Comparison of ENCODE assay signal across 1 cellular context in the genomic region with DNA sequence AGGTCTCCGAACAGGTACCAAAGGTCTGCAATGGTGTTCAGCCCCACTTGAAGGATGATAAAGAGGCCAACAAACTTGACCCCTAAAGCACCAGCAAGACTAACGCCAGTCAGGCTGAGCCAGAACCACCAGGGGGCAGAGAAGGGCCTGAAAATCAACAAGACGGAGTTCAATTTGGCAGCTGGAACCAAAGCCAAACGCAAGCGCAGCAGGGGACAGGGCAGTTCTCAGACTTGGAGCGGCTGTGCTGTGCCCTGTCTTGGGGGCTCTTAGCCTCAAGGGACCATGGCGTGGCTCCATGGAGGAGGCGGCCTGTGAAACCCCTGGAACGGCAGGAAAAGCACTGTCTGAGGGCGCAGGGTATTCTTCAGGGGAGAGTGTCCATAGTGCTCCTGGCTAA.
TF ChIP-seq lines count a peak whose summit lies in the region.

No MANE protein-coding gene starts in this region.

TF ChIP-seq in GM23338, 12 proteins besides CTCF, POLR2A, EP300 and RAD21 (continued from another document):
- TF ChIP-seq, protein P1, sequence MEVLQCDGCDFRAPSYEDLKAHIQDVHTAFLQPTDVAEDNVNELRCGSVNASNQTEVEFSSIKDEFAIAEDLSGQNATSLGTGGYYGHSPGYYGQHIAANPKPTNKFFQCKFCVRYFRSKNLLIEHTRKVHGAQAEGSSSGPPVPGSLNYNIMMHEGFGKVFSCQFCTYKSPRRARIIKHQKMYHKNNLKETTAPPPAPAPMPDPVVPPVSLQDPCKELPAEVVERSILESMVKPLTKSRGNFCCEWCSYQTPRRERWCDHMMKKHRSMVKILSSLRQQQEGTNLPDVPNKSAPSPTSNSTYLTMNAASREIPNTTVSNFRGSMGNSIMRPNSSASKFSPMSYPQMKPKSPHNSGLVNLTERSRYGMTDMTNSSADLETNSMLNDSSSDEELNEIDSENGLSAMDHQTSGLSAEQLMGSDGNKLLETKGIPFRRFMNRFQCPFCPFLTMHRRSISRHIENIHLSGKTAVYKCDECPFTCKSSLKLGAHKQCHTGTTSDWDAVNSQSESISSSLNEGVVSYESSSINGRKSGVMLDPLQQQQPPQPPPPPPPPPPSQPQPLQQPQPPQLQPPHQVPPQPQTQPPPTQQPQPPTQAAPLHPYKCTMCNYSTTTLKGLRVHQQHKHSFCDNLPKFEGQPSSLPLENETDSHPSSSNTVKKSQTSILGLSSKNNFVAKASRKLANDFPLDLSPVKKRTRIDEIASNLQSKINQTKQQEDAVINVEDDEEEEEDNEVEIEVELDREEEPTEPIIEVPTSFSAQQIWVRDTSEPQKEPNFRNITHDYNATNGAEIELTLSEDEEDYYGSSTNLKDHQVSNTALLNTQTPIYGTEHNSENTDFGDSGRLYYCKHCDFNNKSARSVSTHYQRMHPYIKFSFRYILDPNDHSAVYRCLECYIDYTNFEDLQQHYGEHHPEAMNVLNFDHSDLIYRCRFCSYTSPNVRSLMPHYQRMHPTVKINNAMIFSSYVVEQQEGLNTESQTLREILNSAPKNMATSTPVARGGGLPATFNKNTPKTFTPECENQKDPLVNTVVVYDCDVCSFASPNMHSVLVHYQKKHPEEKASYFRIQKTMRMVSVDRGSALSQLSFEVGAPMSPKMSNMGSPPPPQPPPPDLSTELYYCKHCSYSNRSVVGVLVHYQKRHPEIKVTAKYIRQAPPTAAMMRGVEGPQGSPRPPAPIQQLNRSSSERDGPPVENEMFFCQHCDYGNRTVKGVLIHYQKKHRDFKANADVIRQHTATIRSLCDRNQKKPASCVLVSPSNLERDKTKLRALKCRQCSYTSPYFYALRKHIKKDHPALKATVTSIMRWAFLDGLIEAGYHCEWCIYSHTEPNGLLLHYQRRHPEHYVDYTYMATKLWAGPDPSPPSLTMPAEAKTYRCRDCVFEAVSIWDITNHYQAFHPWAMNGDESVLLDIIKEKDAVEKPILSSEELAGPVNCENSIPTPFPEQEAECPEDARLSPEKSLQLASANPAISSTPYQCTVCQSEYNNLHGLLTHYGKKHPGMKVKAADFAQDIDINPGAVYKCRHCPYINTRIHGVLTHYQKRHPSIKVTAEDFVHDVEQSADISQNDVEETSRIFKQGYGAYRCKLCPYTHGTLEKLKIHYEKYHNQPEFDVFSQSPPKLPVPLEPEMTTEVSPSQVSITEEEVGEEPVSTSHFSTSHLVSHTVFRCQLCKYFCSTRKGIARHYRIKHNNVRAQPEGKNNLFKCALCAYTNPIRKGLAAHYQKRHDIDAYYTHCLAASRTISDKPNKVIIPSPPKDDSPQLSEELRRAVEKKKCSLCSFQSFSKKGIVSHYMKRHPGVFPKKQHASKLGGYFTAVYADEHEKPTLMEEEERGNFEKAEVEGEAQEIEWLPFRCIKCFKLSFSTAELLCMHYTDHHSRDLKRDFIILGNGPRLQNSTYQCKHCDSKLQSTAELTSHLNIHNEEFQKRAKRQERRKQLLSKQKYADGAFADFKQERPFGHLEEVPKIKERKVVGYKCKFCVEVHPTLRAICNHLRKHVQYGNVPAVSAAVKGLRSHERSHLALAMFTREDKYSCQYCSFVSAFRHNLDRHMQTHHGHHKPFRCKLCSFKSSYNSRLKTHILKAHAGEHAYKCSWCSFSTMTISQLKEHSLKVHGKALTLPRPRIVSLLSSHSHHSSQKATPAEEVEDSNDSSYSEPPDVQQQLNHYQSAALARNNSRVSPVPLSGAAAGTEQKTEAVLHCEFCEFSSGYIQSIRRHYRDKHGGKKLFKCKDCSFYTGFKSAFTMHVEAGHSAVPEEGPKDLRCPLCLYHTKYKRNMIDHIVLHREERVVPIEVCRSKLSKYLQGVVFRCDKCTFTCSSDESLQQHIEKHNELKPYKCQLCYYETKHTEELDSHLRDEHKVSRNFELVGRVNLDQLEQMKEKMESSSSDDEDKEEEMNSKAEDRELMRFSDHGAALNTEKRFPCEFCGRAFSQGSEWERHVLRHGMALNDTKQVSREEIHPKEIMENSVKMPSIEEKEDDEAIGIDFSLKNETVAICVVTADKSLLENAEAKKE (CRISPR knock-in tag; IDR thresholded peaks at IDR 0.05) = no peak
- TF ChIP-seq ZNF114 (CRISPR knock-in tag; IDR thresholded peaks at IDR 0.05) (no peak), STAT1 (IDR thresholded peaks at IDR 0.05; ENCODE audit: unreplicated experiment) (no peak)
- TF ChIP-seq, protein P2, sequence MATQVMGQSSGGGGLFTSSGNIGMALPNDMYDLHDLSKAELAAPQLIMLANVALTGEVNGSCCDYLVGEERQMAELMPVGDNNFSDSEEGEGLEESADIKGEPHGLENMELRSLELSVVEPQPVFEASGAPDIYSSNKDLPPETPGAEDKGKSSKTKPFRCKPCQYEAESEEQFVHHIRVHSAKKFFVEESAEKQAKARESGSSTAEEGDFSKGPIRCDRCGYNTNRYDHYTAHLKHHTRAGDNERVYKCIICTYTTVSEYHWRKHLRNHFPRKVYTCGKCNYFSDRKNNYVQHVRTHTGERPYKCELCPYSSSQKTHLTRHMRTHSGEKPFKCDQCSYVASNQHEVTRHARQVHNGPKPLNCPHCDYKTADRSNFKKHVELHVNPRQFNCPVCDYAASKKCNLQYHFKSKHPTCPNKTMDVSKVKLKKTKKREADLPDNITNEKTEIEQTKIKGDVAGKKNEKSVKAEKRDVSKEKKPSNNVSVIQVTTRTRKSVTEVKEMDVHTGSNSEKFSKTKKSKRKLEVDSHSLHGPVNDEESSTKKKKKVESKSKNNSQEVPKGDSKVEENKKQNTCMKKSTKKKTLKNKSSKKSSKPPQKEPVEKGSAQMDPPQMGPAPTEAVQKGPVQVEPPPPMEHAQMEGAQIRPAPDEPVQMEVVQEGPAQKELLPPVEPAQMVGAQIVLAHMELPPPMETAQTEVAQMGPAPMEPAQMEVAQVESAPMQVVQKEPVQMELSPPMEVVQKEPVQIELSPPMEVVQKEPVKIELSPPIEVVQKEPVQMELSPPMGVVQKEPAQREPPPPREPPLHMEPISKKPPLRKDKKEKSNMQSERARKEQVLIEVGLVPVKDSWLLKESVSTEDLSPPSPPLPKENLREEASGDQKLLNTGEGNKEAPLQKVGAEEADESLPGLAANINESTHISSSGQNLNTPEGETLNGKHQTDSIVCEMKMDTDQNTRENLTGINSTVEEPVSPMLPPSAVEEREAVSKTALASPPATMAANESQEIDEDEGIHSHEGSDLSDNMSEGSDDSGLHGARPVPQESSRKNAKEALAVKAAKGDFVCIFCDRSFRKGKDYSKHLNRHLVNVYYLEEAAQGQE (IDR thresholded peaks at IDR 0.05; ENCODE audit: unreplicated experiment) = no peak
